10 cellular contexts compared by ENCODE assay signal in genomic region chr17:39740357-39741111, GRCh38. TPM values are rescaled to one million over a fixed set of nuclear protein-coding genes. Genes with fewer than 3 reads are reported as not detected.
DNase-seq lines count a peak whose midpoint lies in the region; ATAC-seq and TF ChIP-seq lines count a peak whose summit lies in the region.
"Had no signal": no experiment of that assay in that cellular context is flagged by ENCODE, and none has a peak within 500 bp of the region (broad histone marks: within the 10 kb centered on the region; RNA-seq: fewer than 3 reads in every experiment).

No MANE protein-coding gene starts in this region.

- H3K27ac Mint-ChIP-seq in natural killer cell treated with Interleukin-12 subunit alpha and Interleukin-12 subunit beta and Interleukin-15 and Interleukin-18, amount 100 ng/mL, for 72 hours: peak overlapping the region in 1 of 2 donors; percentile 13
- H3K27ac Mint-ChIP-seq: activated T-cell treated with anti-CD3 and anti-CD28 coated beads, Interleukin-2, amount 50 U/mL, for 72 hours had no signal

- H3K4me1 ChIP-seq in HUES6 (ENCODE audit: control insufficient read depth, insufficient read depth, low read length) (peaks cover 33% of the 10 kb centered on the region), mesodermal cell (ENCODE audit: control insufficient read depth, insufficient read depth, low read length, poor library complexity, severe bottlenecking) (peaks cover 22% of the 10 kb centered on the region)

- peak overlapping the region; percentile 85 for H3K27ac ChIP-seq in C4-2B
- peak overlapping the region; percentile 77 for H3K27ac ChIP-seq in HUES6 (ENCODE audit: low read depth, low read length)
- no peak overlapping the region for H3K27ac ChIP-seq in mesodermal cell (ENCODE audit: low read depth, low read length, severe bottlenecking)

- H3K36me3 ChIP-seq in HUES6 (ENCODE audit: control insufficient read depth, insufficient read depth, low read length) (peaks cover 29% of the 10 kb centered on the region), mesodermal cell (ENCODE audit: control insufficient read depth, insufficient read depth, low read length) (no peaks in the 10 kb centered on the region)

- 13 to 22% methylated on average over 4 to 6 of the region's 16 CpGs for WGBS in mesodermal cell (ENCODE audit: insufficient coverage in 2 of 2), 2 experiments

- H3K9me3 Mint-ChIP-seq in natural killer cell treated with Interleukin-12 subunit alpha and Interleukin-12 subunit beta and Interleukin-15 and Interleukin-18, amount 100 ng/mL, for 72 hours: no peaks in the 10 kb centered on the region
- H3K9me3 Mint-ChIP-seq: activated T-cell treated with anti-CD3 and anti-CD28 coated beads, Interleukin-2, amount 50 U/mL, for 72 hours had no signal

- DNase-seq in choroid plexus epithelial cell (ENCODE audit: low read depth): peak; percentile 28
- DNase-seq in stimulated activated CD4-positive, alpha-beta T cell treated with anti-CD3 and anti-CD28 coated beads, Interleukin-4, amount 100 ng/mL, for 1 hour: no peak
- DNase-seq in SKM-1 (lab: John Stamatoyannopoulos, UW; ENCODE audit: unreplicated experiment): no peak
- DNase-seq in natural killer cell treated with Interleukin-12 subunit alpha and Interleukin-12 subunit beta and Interleukin-15 and Interleukin-18, amount 100 ng/mL, for 72 hours (ENCODE audit: low spot score): no peak
- DNase-seq: activated T-cell treated with anti-CD3 and anti-CD28 coated beads, Interleukin-2, amount 50 U/mL, for 72 hours; nucleus accumbens had no signal

- no peaks in the 10 kb centered on the region for H3K36me3 Mint-ChIP-seq in natural killer cell treated with Interleukin-12 subunit alpha and Interleukin-12 subunit beta and Interleukin-15 and Interleukin-18, amount 100 ng/mL, for 72 hours

- H3K4me3 Mint-ChIP-seq in natural killer cell treated with Interleukin-12 subunit alpha and Interleukin-12 subunit beta and Interleukin-15 and Interleukin-18, amount 100 ng/mL, for 72 hours: no peak overlapping the region

- ATAC-seq in HG03135 (IDR thresholded peaks at IDR 0.05; ENCODE audit: unreplicated experiment): no peak
- no peak for ATAC-seq in natural killer cell treated with Interleukin-12 subunit alpha and Interleukin-12 subunit beta and Interleukin-15 and Interleukin-18, amount 100 ng/mL, for 72 hours

- H3K27me3 Mint-ChIP-seq in natural killer cell treated with Interleukin-12 subunit alpha and Interleukin-12 subunit beta and Interleukin-15 and Interleukin-18, amount 100 ng/mL, for 72 hours: peaks cover 7 to 8% of the 10 kb centered on the region in 2 donors

- H3K4me1 Mint-ChIP-seq in natural killer cell treated with Interleukin-12 subunit alpha and Interleukin-12 subunit beta and Interleukin-15 and Interleukin-18, amount 100 ng/mL, for 72 hours (ENCODE audit: low read depth in 2 of 2): peaks cover 6 to 28% of the 10 kb centered on the region in 2 donors

- peak overlapping the region; percentile 79 for H3K9ac ChIP-seq in HUES6 (ENCODE audit: low read length)

- no peak for TF ChIP-seq CTCF in C4-2B (conservative IDR thresholded peaks at IDR 0.05)
- TF ChIP-seq CTCF in choroid plexus epithelial cell (conservative IDR thresholded peaks at IDR 0.05; ENCODE audit: low read depth, low read length): no peak

- H3K4me3 ChIP-seq in HUES6 (ENCODE audit: low read depth, low read length): peak overlapping the region; percentile 89
- H3K4me3 ChIP-seq in choroid plexus epithelial cell (ENCODE audit: low read depth, low read length): no peak overlapping the region
- peak overlapping the region; percentile 19 for H3K4me3 ChIP-seq in mesodermal cell (ENCODE audit: extremely low read depth, insufficient read depth, low read length, poor library complexity, severe bottlenecking)

- H3K27me3 ChIP-seq in HUES6 (ENCODE audit: control insufficient read depth, insufficient read depth, low read length): peaks cover 12% of the 10 kb centered on the region; the same call in 1 of the 2 replicates

- H3K9me3 ChIP-seq in HUES6 (ENCODE audit: control insufficient read depth, insufficient read depth, low read depth, low read length) (no peaks in the 10 kb centered on the region), mesodermal cell (ENCODE audit: control insufficient read depth, low read length) (no peaks in the 10 kb centered on the region)

RNA-seq across cellular contexts. Expression of gene GRB7, which starts 2.8 kb away (rescaled TPM):
- 2.1 TPM for polyA plus RNA-seq in mesodermal cell (2013, experiment 1 of 2)
- polyA plus RNA-seq in mesodermal cell (2013, experiment 2 of 2): 1.8 TPM
- total RNA-seq in natural killer cell treated with Interleukin-12 subunit alpha and Interleukin-12 subunit beta and Interleukin-15 and Interleukin-18, amount 100 ng/mL, for 72 hours: under 1 TPM in 1 of 2 donors, not detected in 1; 0.36 TPM

RNA-seq across cellular contexts. Expression of gene MIEN1, which starts 10.2 kb away (rescaled TPM):
- polyA plus RNA-seq in mesodermal cell (2013, experiment 1 of 2): 50.0 TPM
- 44.1 TPM for polyA plus RNA-seq in mesodermal cell (2013, experiment 2 of 2)
- total RNA-seq in natural killer cell treated with Interleukin-12 subunit alpha and Interleukin-12 subunit beta and Interleukin-15 and Interleukin-18, amount 100 ng/mL, for 72 hours: 10 to 100 TPM; 56.3 to 64.6 TPM

RNA-seq across cellular contexts. Expression of gene ERBB2, which starts 40.7 kb away (rescaled TPM):
- polyA plus RNA-seq in mesodermal cell (2013, experiment 1 of 2): 44.8 TPM
- polyA plus RNA-seq in mesodermal cell (2013, experiment 2 of 2): 46.1 TPM
- 1 to 10 TPM; 3.8 to 9.5 TPM for total RNA-seq in natural killer cell treated with Interleukin-12 subunit alpha and Interleukin-12 subunit beta and Interleukin-15 and Interleukin-18, amount 100 ng/mL, for 72 hours

RNA-seq across cellular contexts. Expression of gene PGAP3, which starts 52.7 kb away (rescaled TPM):
- polyA plus RNA-seq in mesodermal cell (2013, experiment 1 of 2): 7.4 TPM
- 7.5 TPM for polyA plus RNA-seq in mesodermal cell (2013, experiment 2 of 2)
- total RNA-seq in natural killer cell treated with Interleukin-12 subunit alpha and Interleukin-12 subunit beta and Interleukin-15 and Interleukin-18, amount 100 ng/mL, for 72 hours: 10 to 100 TPM in 1 of 2 donors, 1 to 10 TPM in 1; 8.8 to 13.7 TPM
